ENCODE assay signal across 20 cellular contexts in the genomic region with DNA sequence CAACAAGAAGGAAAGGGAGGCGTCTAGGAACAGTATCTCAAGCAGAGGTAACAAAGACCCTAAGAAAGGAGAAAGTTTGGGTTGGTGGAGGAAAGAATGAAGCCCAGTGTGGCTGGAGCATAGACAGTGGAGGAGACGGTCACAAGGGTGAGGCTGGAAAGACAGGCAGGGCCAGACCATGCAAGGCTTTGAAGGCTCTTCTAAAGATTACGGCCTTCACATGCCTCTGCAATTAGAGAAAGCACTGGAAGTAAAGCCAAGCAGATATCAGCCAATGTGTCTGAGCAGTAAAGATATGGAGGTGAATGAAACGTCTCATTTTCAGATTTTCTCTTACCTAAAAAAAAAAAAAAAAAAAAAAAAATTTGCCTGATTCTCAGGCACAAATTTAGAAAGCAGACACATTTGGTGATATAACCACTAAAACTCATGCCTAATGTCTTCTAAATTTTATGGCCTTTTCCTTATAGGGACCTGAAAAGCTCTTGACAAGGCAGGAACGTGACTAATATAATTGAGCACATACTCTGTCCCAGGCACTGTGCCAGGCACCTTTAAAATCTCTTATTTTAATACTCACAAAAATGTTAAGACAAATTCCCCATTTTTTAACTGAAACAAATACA.
"Had no signal": no experiment of that assay in that cellular context is flagged by ENCODE, and none has a peak within 500 bp of the region (broad histone marks: within the 10 kb centered on the region; RNA-seq: fewer than 3 reads in every experiment).

No MANE protein-coding gene starts in this region.

- H3K36me3 ChIP-seq: adrenal gland, cardiac muscle cell, left ventricle myocardium inferior, ovary, tibial nerve had no signal

- H3K27me3 ChIP-seq: adrenal gland, cardiac muscle cell, foreskin keratinocyte, ovary, tibial nerve had no signal

- H3K27ac ChIP-seq: adrenal gland, cardiac muscle cell, foreskin keratinocyte, left ventricle myocardium inferior, ovary, psoas muscle, tibial nerve, VCaP had no signal

- H3K4me3 ChIP-seq: adrenal gland, cardiac muscle cell, left ventricle myocardium inferior, ovary, psoas muscle, tibial nerve had no signal

- DNase-seq: activated CD4-positive, alpha-beta T cell treated with anti-CD3 and anti-CD28 coated beads, Interleukin-2, amount 10 ng/mL, durations not matched to agents 24 days and 14 days; activated CD8-positive, alpha-beta T cell treated with anti-CD3 and anti-CD28 coated beads, Interleukin-2, amount 10 ng/mL, durations not matched to agents 7 days and 5 days; activated T-cell treated with anti-CD3 and anti-CD28 coated beads, Interleukin-2, amount 50 U/mL, for 1 hour; adrenal gland; cortex of kidney; endodermal cell; hippocampal formation; left ventricle myocardium inferior; midbrain; ovary; psoas muscle; right cardiac atrium; stimulated activated CD4-positive, alpha-beta T cell treated with anti-CD3 and anti-CD28 coated beads, Interleukin-12 subunit alpha, Interleukin-12 subunit beta, amount 100 ng/mL, for 4 hours; stimulated activated CD4-positive, alpha-beta T cell treated with anti-CD3 and anti-CD28 coated beads, Interleukin-4, amount 100 ng/mL, for 4 hours; T-cell had no signal

- H3K4me1 ChIP-seq: adrenal gland, foreskin keratinocyte, left ventricle myocardium inferior, psoas muscle, tibial nerve had no signal

- FAIRE-seq: urothelium cell line had no signal

- H3K9me3 ChIP-seq: adrenal gland, left ventricle myocardium inferior, ovary, psoas muscle, tibial nerve had no signal
